In the genomic region with DNA sequence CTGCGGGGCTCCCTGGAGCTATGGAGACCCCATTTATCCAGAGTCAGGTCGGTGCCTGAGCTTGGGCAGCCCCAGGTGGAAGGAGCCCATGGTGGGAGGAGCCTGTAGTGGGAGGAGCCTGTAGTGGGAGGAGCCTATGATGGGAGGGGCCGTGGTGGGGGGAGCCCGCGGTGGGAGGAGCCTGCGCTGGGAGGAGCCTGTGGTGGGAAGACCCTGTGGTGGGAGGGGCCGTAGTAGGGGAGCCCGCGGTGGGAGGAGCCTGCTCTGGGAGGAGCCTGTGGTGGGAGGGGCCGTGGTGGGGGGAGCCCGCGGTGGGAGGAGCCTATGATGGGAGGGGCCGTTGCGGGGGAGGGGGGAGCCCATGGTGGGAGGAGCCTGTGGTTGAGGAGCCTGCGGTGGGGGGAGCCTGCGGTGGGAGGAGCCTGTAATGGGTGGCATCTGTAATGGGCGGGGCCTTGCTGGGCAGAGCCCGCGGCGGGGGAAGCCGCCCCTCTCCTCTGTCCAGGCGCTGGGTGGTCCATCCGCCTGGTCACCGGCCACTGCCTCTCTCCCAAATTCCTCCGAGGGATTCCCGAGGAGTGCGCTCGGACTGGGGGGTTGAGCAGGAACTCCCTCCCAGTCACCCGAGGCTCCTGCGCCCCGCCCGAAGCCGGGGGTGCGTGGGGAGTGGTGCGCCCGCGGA, we compare ENCODE assay signal across 8 cellular contexts. TPM values are rescaled to one million over a fixed set of nuclear protein-coding genes. Genes with fewer than 3 reads are reported as not detected.
DNase-seq lines count a peak whose midpoint lies in the region; ATAC-seq and TF ChIP-seq lines count a peak whose summit lies in the region.

No MANE protein-coding gene starts in this region.

- no peak for TF ChIP-seq CTCF in GM06990 (IDR thresholded peaks at IDR 0.05; ENCODE audit: insufficient read depth, low read length, poor library complexity, severe bottlenecking)
- TF ChIP-seq CTCF in activated CD8-positive, alpha-beta T cell treated with anti-CD3 and anti-CD28 coated beads for 36 hours (IDR thresholded peaks at IDR 0.05) = no peak

- no peaks in the 10 kb centered on the region for H3K9me3 ChIP-seq in effector memory CD4-positive, alpha-beta T cell (ENCODE audit: control insufficient read depth, low read length)
- no peaks in the 10 kb centered on the region for H3K9me3 ChIP-seq in mesodermal cell (ENCODE audit: control insufficient read depth, low read length)

- H3K27ac ChIP-seq in effector memory CD4-positive, alpha-beta T cell (ENCODE audit: insufficient read depth, low read length, poor library complexity, severe bottlenecking) = peak overlapping the region; percentile 74
- peak overlapping the region; percentile 49 for H3K27ac ChIP-seq in mesodermal cell (ENCODE audit: low read depth, low read length, severe bottlenecking)

- H3K27ac Mint-ChIP-seq in activated CD8-positive, alpha-beta T cell treated with anti-CD3 and anti-CD28 coated beads for 36 hours = peak overlapping the region; percentile 70

- peak overlapping the region; percentile 64 for H3K4me3 ChIP-seq in GM06990 (replicated peaks; ENCODE audit: low read depth, low read length)
- H3K4me3 ChIP-seq in effector memory CD4-positive, alpha-beta T cell (ENCODE audit: insufficient read depth, low read depth, low read length, poor library complexity, severe bottlenecking) = peak overlapping the region; percentile 65
- H3K4me3 ChIP-seq in mesodermal cell (ENCODE audit: extremely low read depth, insufficient read depth, low read length, poor library complexity, severe bottlenecking) = peak overlapping the region; percentile 53

- peaks cover 7% of the 10 kb centered on the region for H3K27me3 Mint-ChIP-seq in activated CD8-positive, alpha-beta T cell treated with anti-CD3 and anti-CD28 coated beads for 36 hours

- CTCF ChIA-PET in activated CD8-positive, alpha-beta T cell treated with anti-CD3 and anti-CD28 coated beads for 36 hours (lab: Charles Lee) = interaction anchor here (0.8 to 2.0 kb wide), 2 partner anchors 14 to 15 kb away, joined by 3 to 8 read pairs; a partner anchor contains a TSS

- intact Hi-C loops in activated CD8-positive, alpha-beta T cell treated with anti-CD3 and anti-CD28 coated beads for 36 hours (cut with micrococcal nuclease) = no loop called here

- H3K9me3 Mint-ChIP-seq in activated CD8-positive, alpha-beta T cell treated with anti-CD3 and anti-CD28 coated beads for 36 hours = no peaks in the 10 kb centered on the region

- H3K36me3 ChIP-seq in GM06990 (ENCODE audit: control insufficient read depth, insufficient read depth, low read length) (no peaks in the 10 kb centered on the region), mesodermal cell (ENCODE audit: control insufficient read depth, insufficient read depth, low read length) (no peaks in the 10 kb centered on the region)
- no peaks in the 10 kb centered on the region for H3K36me3 ChIP-seq in effector memory CD4-positive, alpha-beta T cell (ENCODE audit: control insufficient read depth, insufficient read depth, low read length)

- peaks cover 16% of the 10 kb centered on the region for H3K4me1 ChIP-seq in effector memory CD4-positive, alpha-beta T cell (ENCODE audit: control insufficient read depth, insufficient read depth, low read length, poor library complexity, severe bottlenecking)
- H3K4me1 ChIP-seq in mesodermal cell (ENCODE audit: control insufficient read depth, insufficient read depth, low read length, poor library complexity, severe bottlenecking) = peaks cover 9% of the 10 kb centered on the region

- POLR2A ChIA-PET in activated CD8-positive, alpha-beta T cell treated with anti-CD3 and anti-CD28 coated beads for 36 hours (lab: Charles Lee) = interaction anchor here (1.3 kb wide), 1 partner anchor 16 kb away, joined by 4 read pairs; a partner anchor contains a TSS

- peak; percentile 31 for ATAC-seq in HG02852 (IDR thresholded peaks at IDR 0.05; ENCODE audit: unreplicated experiment)
- ATAC-seq in activated CD8-positive, alpha-beta T cell treated with anti-CD3 and anti-CD28 coated beads for 36 hours = peak; percentile 92
- no peak for ATAC-seq in GM18870 (IDR thresholded peaks at IDR 0.05; ENCODE audit: unreplicated experiment)

- H3K4me1 Mint-ChIP-seq in activated CD8-positive, alpha-beta T cell treated with anti-CD3 and anti-CD28 coated beads for 36 hours (ENCODE audit: low read depth) = peaks cover 11% of the 10 kb centered on the region

- H3K36me3 Mint-ChIP-seq in activated CD8-positive, alpha-beta T cell treated with anti-CD3 and anti-CD28 coated beads for 36 hours (ENCODE audit: low read depth) = no peaks in the 10 kb centered on the region

- no peaks in the 10 kb centered on the region for H3K27me3 ChIP-seq in GM06990 (replicated peaks; ENCODE audit: control insufficient read depth, insufficient read depth, low read length)
- H3K27me3 ChIP-seq in effector memory CD4-positive, alpha-beta T cell (replicated peaks; ENCODE audit: control insufficient read depth, insufficient read depth, low read length, poor library complexity, severe bottlenecking) = peaks cover 3% of the 10 kb centered on the region

- WGBS in mesodermal cell (ENCODE audit: insufficient coverage in 2 of 2), 2 experiments = 0 to 5% methylated on average over 12 to 22 of the region's 37 CpGs

- peak overlapping the region; percentile 47 for H3K4me3 Mint-ChIP-seq in activated CD8-positive, alpha-beta T cell treated with anti-CD3 and anti-CD28 coated beads for 36 hours

- DNase-seq in GM06990 (ENCODE audit: extremely low read depth, insufficient read length) = peak; percentile 86
- DNase-seq in NCI-H69 (lab: John Stamatoyannopoulos, UW) = peak; percentile 77
- peak; percentile 94 for DNase-seq in activated CD8-positive, alpha-beta T cell treated with anti-CD3 and anti-CD28 coated beads for 36 hours
- DNase-seq in effector memory CD4-positive, alpha-beta T cell = peak; percentile 89 to 96 (median 93)
- peak; percentile 52 to 83 for DNase-seq in stimulated activated CD8-positive, alpha-beta memory T cell treated with anti-CD3 and anti-CD28 coated beads, Interleukin-4, amount 100 ng/mL, for 1 hour (ENCODE audit: low read depth in 2 of 2, low spot score in 1 of 2)

RNA-seq across cellular contexts. Expression of a gene that starts 0.6 kb away (rescaled TPM):
- under 1 TPM; 0.23 to 0.27 TPM for total RNA-seq in activated CD8-positive, alpha-beta T cell treated with anti-CD3 and anti-CD28 coated beads for 36 hours
- 3.6 TPM for polyA plus RNA-seq in mesodermal cell (2013, experiment 1 of 2)
- polyA plus RNA-seq in mesodermal cell (2013, experiment 2 of 2) = 4.1 TPM

RNA-seq across cellular contexts. Expression of a gene that starts 5.8 kb away (rescaled TPM):
- not detected for total RNA-seq in activated CD8-positive, alpha-beta T cell treated with anti-CD3 and anti-CD28 coated beads for 36 hours
- polyA plus RNA-seq in mesodermal cell (2013, experiment 1 of 2) = not detected
- not detected for polyA plus RNA-seq in mesodermal cell (2013, experiment 2 of 2)

RNA-seq across cellular contexts. Expression of a gene that starts 16.2 kb away (rescaled TPM):
- under 1 TPM in 1 of 2 experiments, not detected in 1; 0.18 TPM for total RNA-seq in activated CD8-positive, alpha-beta T cell treated with anti-CD3 and anti-CD28 coated beads for 36 hours
- not detected for polyA plus RNA-seq in mesodermal cell (2013, experiment 1 of 2)
- not detected for polyA plus RNA-seq in mesodermal cell (2013, experiment 2 of 2)

RNA-seq across cellular contexts. Expression of a gene that starts 20.6 kb away (rescaled TPM):
- total RNA-seq in activated CD8-positive, alpha-beta T cell treated with anti-CD3 and anti-CD28 coated beads for 36 hours = 10 to 100 TPM; 14.3 to 17.6 TPM
- polyA plus RNA-seq in mesodermal cell (2013, experiment 1 of 2) = 21.1 TPM
- 14.2 TPM for polyA plus RNA-seq in mesodermal cell (2013, experiment 2 of 2)

RNA-seq across cellular contexts. Expression of a gene that starts 32.8 kb away (rescaled TPM):
- total RNA-seq in activated CD8-positive, alpha-beta T cell treated with anti-CD3 and anti-CD28 coated beads for 36 hours = 100 to 1,000 TPM; 193 to 226 TPM
- polyA plus RNA-seq in mesodermal cell (2013, experiment 1 of 2) = 264 TPM
- 214 TPM for polyA plus RNA-seq in mesodermal cell (2013, experiment 2 of 2)
